34 cellular contexts compared by ENCODE assay signal in the genomic region with DNA sequence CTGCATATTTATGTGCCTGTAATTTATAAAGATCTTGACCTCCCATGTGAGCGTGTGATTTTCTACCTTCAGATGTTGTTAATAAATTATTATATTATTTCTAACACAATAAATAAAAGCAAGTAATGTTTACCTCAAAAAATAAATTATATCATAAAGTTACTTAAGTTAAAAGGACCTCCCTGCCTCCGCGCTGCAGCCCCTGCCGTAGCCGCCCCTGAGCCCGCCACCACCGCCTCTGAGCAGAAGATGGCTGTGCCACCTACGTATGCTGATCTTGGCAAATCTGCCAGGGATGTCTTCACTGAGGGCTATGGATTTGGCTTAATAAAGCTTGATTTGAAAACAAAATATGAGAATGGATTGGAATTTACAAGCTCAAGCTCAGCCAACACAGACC.
"Had no signal": no experiment of that assay in that cellular context is flagged by ENCODE, and none has a peak within 500 bp of the region (broad histone marks: within the 10 kb centered on the region; RNA-seq: fewer than 3 reads in every experiment).

No MANE protein-coding gene starts in this region.

- H3K4me3 ChIP-seq: MG63 had no signal

- H3K36me3 ChIP-seq: MG63 had no signal

- H3K27ac ChIP-seq: KMS-11 had no signal

- H3K9me3 ChIP-seq: MG63 had no signal

- H3K27me3 ChIP-seq: MG63 had no signal

- DNase-seq: Karpas-422, Kasumi-1, MG63, MM.1S, MV-4-11, NCI-H1048, NCI-H1092, NCI-H1092 treated with DMSO at 0.1 percent for 48 hours, NCI-H1105, NCI-H1105 treated with DMSO at 0.1 percent for 48 hours, NCI-H1417, NCI-H1417 treated with DMSO at 0.1 percent for 48 hours, NCI-H1436, NCI-H1436 treated with DMSO at 0.1 percent for 48 hours, NCI-H146, NCI-H1694, NCI-H1694 treated with DMSO at 0.1 percent for 48 hours, NCI-H187, NCI-H187 treated with DMSO at 0.1 percent for 48 hours, NCI-H1930, NCI-H2029, NCI-H2029 treated with DMSO at 0.1 percent for 48 hours, NCI-H2081, NCI-H2081 treated with DMSO at 0.1 percent for 48 hours, NCI-H2107, NCI-H2171, NCI-H2171 treated with DMSO at 0.1 percent for 48 hours, NCI-H2227 treated with DMSO at 0.1 percent for 48 hours, NCI-H226, NCI-H345, NCI-H446, NCI-H446 treated with DMSO at 0.1 percent for 48 hours, NCI-H510A had no signal
